Comparison of ENCODE assay signal across 14 cellular contexts in genomic region chr16:27595993-27596392, GRCh38. TPM values are rescaled to one million over a fixed set of nuclear protein-coding genes. Genes with fewer than 3 reads are reported as not detected.
DNase-seq lines count a peak whose midpoint lies in the region; ATAC-seq and TF ChIP-seq lines count a peak whose summit lies in the region.
"Had no signal": no experiment of that assay in that cellular context is flagged by ENCODE, and none has a peak within 500 bp of the region (broad histone marks: within the 10 kb centered on the region; RNA-seq: fewer than 3 reads in every experiment).

No MANE protein-coding gene starts in this region.

- H3K27me3 ChIP-seq in body of pancreas (no peaks in the 10 kb centered on the region), Karpas-422 (ENCODE audit: low read length) (no peaks in the 10 kb centered on the region)
- H3K27me3 ChIP-seq: MG63 had no signal

- TF ChIP-seq CTCF in body of pancreas (IDR thresholded peaks at IDR 0.05) (no peak), nephron (IDR thresholded peaks at IDR 0.05; ENCODE audit: unreplicated experiment in 3 of 3) (no peak)

- no peaks in the 10 kb centered on the region for H3K9me2 ChIP-seq in Karpas-422 (replicated peaks; ENCODE audit: insufficient read depth, low read length)

- H3K27me3 Mint-ChIP-seq in nephron (ENCODE audit: low read depth) = peaks cover 4% of the 10 kb centered on the region

- intact Hi-C loops in body of pancreas (cut with DNase I) = no loop called here

- 32 to 48% methylated on average over 6 of the region's 6 CpGs for WGBS in body of pancreas, 2 donors

- H3K27ac ChIP-seq in body of pancreas = peak overlapping the region; percentile 18 to 77 (median 70)
- H3K27ac ChIP-seq in Karpas-422 (ENCODE audit: low read length) = no peak overlapping the region
- H3K27ac ChIP-seq: KMS-11 had no signal

- no peak for TF ChIP-seq POLR2A in body of pancreas (IDR thresholded peaks at IDR 0.05)

- peaks cover 45% of the 10 kb centered on the region for H3K4me1 ChIP-seq in body of pancreas
- no peaks in the 10 kb centered on the region for H3K4me1 ChIP-seq in Karpas-422 (ENCODE audit: low read length)

- no peaks in the 10 kb centered on the region for H3K79me2 ChIP-seq in Karpas-422 (ENCODE audit: low read length)

- H3K9me3 ChIP-seq in body of pancreas (no peaks in the 10 kb centered on the region), Karpas-422 (ENCODE audit: low read length) (no peaks in the 10 kb centered on the region)
- H3K9me3 ChIP-seq: MG63 had no signal

- no peak overlapping the region for H3K4me3 ChIP-seq in body of pancreas
- H3K4me3 ChIP-seq in Karpas-422 (ENCODE audit: low read length) = no peak overlapping the region
- H3K4me3 ChIP-seq: MG63 had no signal

- H3K4me3 Mint-ChIP-seq in nephron = no peak overlapping the region

- ATAC-seq in body of pancreas (peak; percentile 48), HG02840 (IDR thresholded peaks at IDR 0.05; ENCODE audit: low FRiP score, unreplicated experiment) (no peak)
- ATAC-seq: HCT116 had no signal

- H3K4me2 ChIP-seq in Karpas-422 (ENCODE audit: low read depth, low read length, poor library complexity, severe bottlenecking) = no peak overlapping the region
- H3K4me2 ChIP-seq: KMS-11 had no signal

- H3K36me3 ChIP-seq in body of pancreas (replicated peaks in 1 of 2; ENCODE audit: insufficient read depth in 1 of 2, low read depth in 2 of 2) (no peaks in the 10 kb centered on the region), Karpas-422 (ENCODE audit: insufficient read depth, low read length) (no peaks in the 10 kb centered on the region)

- no peak overlapping the region for H2AFZ ChIP-seq in Karpas-422 (ENCODE audit: low read length)

- peak; percentile 80 for DNase-seq in NCI-H82 treated with DMSO at 0.1 percent for 48 hours (lab: John Stamatoyannopoulos, UW; ENCODE audit: unreplicated experiment)
- DNase-seq in body of pancreas = peak; percentile 33 to 62 (median 44)
- no peak for DNase-seq in KG1 (lab: John Stamatoyannopoulos, UW)
- DNase-seq in Karpas-422 = no peak
- DNase-seq in kidney glomerular epithelial cell (lab: John Stamatoyannopoulos, UW) = no peak
- DNase-seq: GF-D8, MG63, NCI-H1092 treated with DMSO at 0.1 percent for 48 hours, NCI-H1694, NCI-H774 had no signal

- peak overlapping the region; percentile 1 to 52 (median 26) for H3K27ac Mint-ChIP-seq in nephron

- no peaks in the 10 kb centered on the region for H4K20me1 ChIP-seq in Karpas-422 (ENCODE audit: insufficient read depth, low read depth, low read length)

- peaks cover 42% of the 10 kb centered on the region for H3K4me1 Mint-ChIP-seq in nephron

- peaks cover 14% of the 10 kb centered on the region for H3K36me3 Mint-ChIP-seq in nephron (ENCODE audit: low read depth)

- no peak overlapping the region for H3K9ac ChIP-seq in Karpas-422 (ENCODE audit: low read length)
- H3K9ac ChIP-seq: KMS-11 had no signal

- no peaks in the 10 kb centered on the region for H3K9me3 Mint-ChIP-seq in nephron

RNA-seq across cellular contexts. Expression of gene KATNIP, which starts 46.0 kb away (rescaled TPM):
- total RNA-seq in body of pancreas = 10 to 100 TPM; 23.4 to 25.7 TPM
- total RNA-seq in Karpas-422 (2014; rRNA removed; shearing (Covaris generic); ENCODE audit: low replicate concordance) = 8.5 and 14.4 TPM in 2 replicates

RNA-seq across cellular contexts. Expression of gene GTF3C1, which starts 46.3 kb away (rescaled TPM):
- total RNA-seq in body of pancreas = 100 to 1,000 TPM in 1 of 2 donors, 10 to 100 TPM in 1; 38.7 to 161 TPM
- 46.6 and 78.0 TPM in 2 replicates for total RNA-seq in Karpas-422 (2014; rRNA removed; shearing (Covaris generic); ENCODE audit: low replicate concordance)

Comparison
In these comparisons a context has a peak if more than half of its experiments do, and no peak if none do; other contexts are left out.
1. DNase-seq: peak in NCI-H82 treated with DMSO at 0.1 percent for 48 hours (single experiment) and body of pancreas (4 of 4); none in KG1 (single experiment), Karpas-422 (single experiment) and kidney glomerular epithelial cell (single experiment).